Comparison of ENCODE assay signal across 10 cellular contexts in genomic region chr4:143406523-143406922, GRCh38.
DNase-seq lines count a peak whose midpoint lies in the region; TF ChIP-seq lines count a peak whose summit lies in the region.
"Had no signal": no experiment of that assay in that cellular context is flagged by ENCODE, and none has a peak within 500 bp of the region (broad histone marks: within the 10 kb centered on the region; RNA-seq: fewer than 3 reads in every experiment).

No MANE protein-coding gene starts in this region.

- no peak for TF ChIP-seq CTCF in chondrocyte (IDR thresholded peaks at IDR 0.05)
- TF ChIP-seq CTCF in liver (IDR thresholded peaks at IDR 0.05; ENCODE audit: low read depth, low read length, missing input control), result no peak
- TF ChIP-seq CTCF in thyroid gland (IDR thresholded peaks at IDR 0.05), result no peak

- no peaks in the 10 kb centered on the region for H3K27me3 ChIP-seq in liver (ENCODE audit: control insufficient read depth in 4 of 4, insufficient read depth in 4 of 4, low read length in 3 of 4)
- H3K27me3 ChIP-seq in thyroid gland, result no peaks in the 10 kb centered on the region
- H3K27me3 ChIP-seq in CD8-positive, alpha-beta memory T cell (ENCODE audit: insufficient read depth, low read length, poor library complexity, severe bottlenecking), result no peaks in the 10 kb centered on the region

- POLR2A ChIA-PET in CD8-positive, alpha-beta memory T cell (lab: Charles Lee), result no interaction called here

- no peaks in the 10 kb centered on the region for H3K36me3 Mint-ChIP-seq in chondrocyte (ENCODE audit: low read depth)
- no peaks in the 10 kb centered on the region for H3K36me3 Mint-ChIP-seq in CD8-positive, alpha-beta memory T cell

- H3K9me3 Mint-ChIP-seq in chondrocyte (ENCODE audit: low read depth), result no peaks in the 10 kb centered on the region
- H3K9me3 Mint-ChIP-seq in CD8-positive, alpha-beta memory T cell, result no peaks in the 10 kb centered on the region

- intact Hi-C loops in thyroid gland (cut with DNase I), result no loop called here

- TF ChIP-seq POLR2A in thyroid gland (IDR thresholded peaks at IDR 0.05), result no peak

- peak in 1 of 2 donors; percentile 61 for TF ChIP-seq RAD21 in liver (IDR thresholded peaks at IDR 0.05)

- CTCF ChIA-PET in CD8-positive, alpha-beta memory T cell (lab: Charles Lee), result no interaction called here

- H3K4me1 ChIP-seq in liver (ENCODE audit: control insufficient read depth in 4 of 4, insufficient read depth in 4 of 4, low read length in 3 of 4), result peaks cover 7 to 36% (median 24%) of the 10 kb centered on the region in 4 donors
- peaks cover 35 to 62% of the 10 kb centered on the region in 2 donors for H3K4me1 ChIP-seq in thyroid gland
- peaks cover 3% of the 10 kb centered on the region for H3K4me1 ChIP-seq in CD8-positive, alpha-beta memory T cell (ENCODE audit: insufficient read depth, low read length)

- peaks cover 65% of the 10 kb centered on the region for H3K4me1 Mint-ChIP-seq in chondrocyte (ENCODE audit: low read depth)
- H3K4me1 Mint-ChIP-seq in CD8-positive, alpha-beta memory T cell, result peaks cover 9 to 35% (median 19%) of the 10 kb centered on the region in 3 donors

- H3K9ac ChIP-seq in liver (ENCODE audit: low read depth in 1 of 2, low read length in 2 of 2), result no peak overlapping the region

- H3K27me3 Mint-ChIP-seq in chondrocyte (ENCODE audit: low read depth), result no peaks in the 10 kb centered on the region
- H3K27me3 Mint-ChIP-seq in CD8-positive, alpha-beta memory T cell, result peaks cover 2 to 26% of the 10 kb centered on the region in 2 donors

- H3K9me3 ChIP-seq in liver (ENCODE audit: control insufficient read depth in 4 of 4, low read length in 3 of 4) (no peaks in the 10 kb centered on the region), thyroid gland (no peaks in the 10 kb centered on the region)
- no peaks in the 10 kb centered on the region for H3K9me3 ChIP-seq in CD8-positive, alpha-beta memory T cell (ENCODE audit: low read length)

- H3K36me3 ChIP-seq in liver (ENCODE audit: control insufficient read depth in 4 of 4, insufficient read depth in 3 of 4, low read depth in 1 of 4, low read length in 3 of 4) (no peaks in the 10 kb centered on the region), thyroid gland (no peaks in the 10 kb centered on the region)
- no peaks in the 10 kb centered on the region for H3K36me3 ChIP-seq in CD8-positive, alpha-beta memory T cell (ENCODE audit: insufficient read depth, low read length)

- DNase-seq in activated CD4-positive, alpha-beta T cell treated with anti-CD3 and anti-CD28 coated beads, Interleukin-2, amount 50 U/mL, for 48 hours, result peak; percentile 6 to 30
- no peak for DNase-seq in activated CD4-positive, alpha-beta T cell treated with anti-CD3 and anti-CD28 coated beads for 1 hour
- DNase-seq in chondrocyte (ENCODE audit: low spot score) (no peak), thyroid gland (peak; percentile 33 to 38), putamen (ENCODE audit: low spot score) (no peak)
- DNase-seq in activated effector memory CD4-positive, alpha-beta T cell treated with anti-CD3 and anti-CD28 coated beads, Interleukin-2, amount 50 U/mL, for 16 hours, result no peak
- DNase-seq in CD8-positive, alpha-beta memory T cell, result no peak
- DNase-seq: amniotic stem cell, SHP77 had no signal

- WGBS in liver, result 17% methylated on average over 3 of the region's 3 CpGs
- WGBS in thyroid gland, 2 donors, result 37 to 49% methylated on average over 2 to 3 of the region's 3 CpGs

- H3K4me3 ChIP-seq in liver (ENCODE audit: low read depth in 1 of 3, low read length in 3 of 3) (no peak overlapping the region), thyroid gland (replicated peaks in 1 of 3) (no peak overlapping the region)
- no peak overlapping the region for H3K4me3 ChIP-seq in CD8-positive, alpha-beta memory T cell (ENCODE audit: low read length)

- H3K27ac Mint-ChIP-seq in chondrocyte (ENCODE audit: unreplicated experiment), result peak overlapping the region; percentile 24
- H3K27ac Mint-ChIP-seq in CD8-positive, alpha-beta memory T cell, result no peak overlapping the region

- H3K27ac ChIP-seq in liver (ENCODE audit: low read depth in 1 of 2, low read length in 2 of 2) (peak overlapping the region; percentile 2 to 53), thyroid gland (peak overlapping the region in 2 of 3 donors; percentile 36 to 66)
- no peak overlapping the region for H3K27ac ChIP-seq in CD8-positive, alpha-beta memory T cell (ENCODE audit: low read depth, low read length)

- no peak overlapping the region for H3K4me3 Mint-ChIP-seq in chondrocyte (ENCODE audit: unreplicated experiment)
- no peak overlapping the region for H3K4me3 Mint-ChIP-seq in CD8-positive, alpha-beta memory T cell

TF ChIP-seq in liver, 16 proteins besides CTCF, POLR2A, EP300 and RAD21:
- peak; percentile 82 for TF ChIP-seq ATF3 (IDR thresholded peaks at IDR 0.05)
- no peak for TF ChIP-seq TAF1 (conservative IDR thresholded peaks at IDR 0.05)
- peak; percentile 84 for TF ChIP-seq MAX (IDR thresholded peaks at IDR 0.05)
- TF ChIP-seq JUND (IDR thresholded peaks at IDR 0.05), result peak; percentile 89 to 97
- TF ChIP-seq FOXA2 (IDR thresholded peaks at IDR 0.05), result peak; percentile 25
- peak; percentile 99 to 100 for TF ChIP-seq RXRA (IDR thresholded peaks at IDR 0.05)
- peak; percentile 97 for TF ChIP-seq NR2F2 (IDR thresholded peaks at IDR 0.05)
- peak; percentile 96 for TF ChIP-seq SP1 (IDR thresholded peaks at IDR 0.05)
- peak; percentile 71 for TF ChIP-seq HNF4G (IDR thresholded peaks at IDR 0.05)
- peak; percentile 87 to 97 for TF ChIP-seq HNF4A (conservative IDR thresholded peaks at IDR 0.05)
- no peak for TF ChIP-seq GABPA (IDR thresholded peaks at IDR 0.05 in 1 of 2, conservative IDR thresholded peaks at IDR 0.05 in 1 of 2)
- peak; percentile 59 for TF ChIP-seq YY1 (IDR thresholded peaks at IDR 0.05)
- TF ChIP-seq ZBTB33 (IDR thresholded peaks at IDR 0.05), result peak; percentile 39
- peak; percentile 38 for TF ChIP-seq FOXA1 (IDR thresholded peaks at IDR 0.05)
- TF ChIP-seq REST (IDR thresholded peaks at IDR 0.05), result no peak
- peak in 1 of 2 donors; percentile 62 for TF ChIP-seq EGR1 (IDR thresholded peaks at IDR 0.05; ENCODE audit: low read depth in 2 of 2)

Comparison
In these comparisons a context has a peak if more than half of its experiments do, and no peak if none do; other contexts are left out.
1. DNase-seq: peak in activated CD4-positive, alpha-beta T cell treated with anti-CD3 and anti-CD28 coated beads, Interleukin-2, amount 50 U/mL, for 48 hours (2 of 2) and thyroid gland (2 of 2); none in activated CD4-positive, alpha-beta T cell treated with anti-CD3 and anti-CD28 coated beads for 1 hour (single experiment), chondrocyte (single experiment), putamen (single experiment), activated effector memory CD4-positive, alpha-beta T cell treated with anti-CD3 and anti-CD28 coated beads, Interleukin-2, amount 50 U/mL, for 16 hours (single experiment) and CD8-positive, alpha-beta memory T cell (0 of 5).